Comparison of ENCODE assay signal across 11 cellular contexts in genomic region chr11:33500865-33501479, GRCh38.
A peak's percentile ranks its signal among the peaks of the same experiment; 100 is the strongest.
DNase-seq lines count a peak whose midpoint lies in the region; ATAC-seq and TF ChIP-seq lines count a peak whose summit lies in the region.
"Had no signal": no experiment of that assay in that cellular context is flagged by ENCODE, and none has a peak within 500 bp of the region (broad histone marks: within the 10 kb centered on the region; RNA-seq: fewer than 3 reads in every experiment).

No MANE protein-coding gene starts in this region.

- no peak overlapping the region for H3K4me3 Mint-ChIP-seq in glutamatergic neuron (ENCODE audit: unreplicated experiment)

- no peaks in the 10 kb centered on the region for H3K4me1 Mint-ChIP-seq in glutamatergic neuron (ENCODE audit: low read depth, unreplicated experiment)

- no peak for TF ChIP-seq CTCF in glutamatergic neuron (IDR thresholded peaks at IDR 0.05; ENCODE audit: partially characterized antibody, unreplicated experiment)

- DNase-seq in Caki2 (ENCODE audit: low read depth) (peak; percentile 15), KBM-7 (peak; percentile 25), amniotic epithelial cell (ENCODE audit: low read depth) (peak; percentile 52), iPS-NIHi7 (ENCODE audit: extremely low spot score) (peak; percentile 30), NCI-H82 (lab: John Stamatoyannopoulos, UW) (no peak), glutamatergic neuron (no peak)
- DNase-seq: activated CD4-positive, alpha-beta T cell treated with anti-CD3 and anti-CD28 coated beads, Interleukin-2, amount 50 U/mL, for 48 hours; NCI-H2029; SHP77 had no signal

- H3K36me3 Mint-ChIP-seq in glutamatergic neuron (ENCODE audit: unreplicated experiment): no peaks in the 10 kb centered on the region

- no peak overlapping the region for H3K27ac Mint-ChIP-seq in glutamatergic neuron (ENCODE audit: unreplicated experiment)

- peaks cover 3% of the 10 kb centered on the region for H3K9me3 Mint-ChIP-seq in glutamatergic neuron (ENCODE audit: unreplicated experiment)

- in situ Hi-C loops in Caki2 (cut with HindIII; ENCODE audit: low pct_unique_long_range_greater_than_20kb, low sequenced_read_pairs) (no loop called here), KBM-7 (cut with MboI; ENCODE audit: low pct_unique_long_range_greater_than_20kb, low sequenced_read_pairs) (no loop called here)

- ATAC-seq in GM21515 (IDR thresholded peaks at IDR 0.05; ENCODE audit: unreplicated experiment) (no peak), HG03439 (IDR thresholded peaks at IDR 0.05; ENCODE audit: unreplicated experiment) (no peak)

- peaks cover 7% of the 10 kb centered on the region for H3K27me3 Mint-ChIP-seq in glutamatergic neuron (ENCODE audit: unreplicated experiment)

Comparison
In these comparisons a context has a peak if more than half of its experiments do, and no peak if none do; other contexts are left out.
1. DNase-seq: peak in Caki2 (single experiment), KBM-7 (single experiment), amniotic epithelial cell (single experiment) and iPS-NIHi7 (single experiment); none in NCI-H82 (single experiment) and glutamatergic neuron (single experiment).